ENCODE assay signal across 21 cellular contexts in the genomic region with DNA sequence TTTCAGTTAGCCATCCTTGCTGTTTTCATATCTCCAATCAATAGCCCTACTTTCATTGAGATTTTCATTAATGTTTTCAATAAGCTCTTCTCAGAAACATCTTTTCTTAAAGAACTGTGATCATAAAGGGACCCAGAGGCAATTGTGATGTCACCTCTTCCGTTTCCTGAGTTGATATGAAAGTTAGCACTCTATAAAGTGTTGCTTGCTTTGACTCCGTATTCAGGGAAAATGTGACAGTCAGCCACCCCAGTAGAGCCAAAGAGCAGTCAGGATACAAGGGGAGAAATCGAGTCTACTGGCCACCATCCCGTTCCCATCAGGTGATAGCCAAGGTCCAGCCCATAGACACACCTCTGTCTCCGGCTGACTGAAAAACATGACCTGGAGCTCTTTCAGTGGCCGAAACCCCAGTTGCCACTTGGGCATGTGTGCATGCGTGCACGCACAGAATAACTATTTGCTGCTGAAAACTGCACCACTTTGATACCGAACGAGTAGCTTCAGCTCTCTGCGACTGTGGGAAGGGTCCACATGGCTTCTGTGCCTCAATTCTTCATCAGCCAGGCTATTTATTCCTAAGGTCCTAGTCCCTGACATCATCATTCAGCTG.
DNase-seq lines count a peak whose midpoint lies in the region; ATAC-seq and TF ChIP-seq lines count a peak whose summit lies in the region.
"Had no signal": no experiment of that assay in that cellular context is flagged by ENCODE, and none has a peak within 500 bp of the region (broad histone marks: within the 10 kb centered on the region; RNA-seq: fewer than 3 reads in every experiment).

No MANE protein-coding gene starts in this region.

- intact Hi-C loops in activated CD4-positive, alpha-beta memory T cell treated with anti-CD3 and anti-CD28 coated beads for 36 hours (cut with micrococcal nuclease) = loop anchor here (1.0 to 5.0 kb wide), 5 partner anchors 33 to 149 kb away; no protein-coding TSS in a partner anchor

- POLR2A ChIA-PET in activated CD4-positive, alpha-beta memory T cell treated with anti-CD3 and anti-CD28 coated beads for 36 hours (lab: Charles Lee) = interaction anchor here (1.6 kb wide), 1 partner anchor 46 kb away, joined by 6 read pairs; no protein-coding TSS in a partner anchor

- no peaks in the 10 kb centered on the region for H3K27me3 Mint-ChIP-seq in activated naive CD4-positive, alpha-beta T cell treated with anti-CD3 and anti-CD28 coated beads, Interleukin-2, amount 10 ng/mL, durations not matched to agents 7 days and 5 days
- H3K27me3 Mint-ChIP-seq in activated CD4-positive, alpha-beta memory T cell treated with anti-CD3 and anti-CD28 coated beads for 36 hours = no peaks in the 10 kb centered on the region
- H3K27me3 Mint-ChIP-seq in effector memory CD8-positive, alpha-beta T cell = no peaks in the 10 kb centered on the region

- peak; percentile 69 for ATAC-seq in effector memory CD8-positive, alpha-beta T cell (replicated peaks)
- ATAC-seq: gastroesophageal sphincter had no signal

- no peak for TF ChIP-seq CTCF in GM10266 (IDR thresholded peaks at IDR 0.05; ENCODE audit: control insufficient read depth, insufficient read depth, low read depth, missing control alignments)

- peaks cover 48% of the 10 kb centered on the region for H3K4me1 Mint-ChIP-seq in activated naive CD4-positive, alpha-beta T cell treated with anti-CD3 and anti-CD28 coated beads, Interleukin-2, amount 10 ng/mL, durations not matched to agents 7 days and 5 days
- H3K4me1 Mint-ChIP-seq in activated CD4-positive, alpha-beta memory T cell treated with anti-CD3 and anti-CD28 coated beads for 36 hours (ENCODE audit: low read depth) = peaks cover 86% of the 10 kb centered on the region
- H3K4me1 Mint-ChIP-seq in effector memory CD8-positive, alpha-beta T cell (ENCODE audit: low read depth in 2 of 2) = peaks cover 36 to 58% of the 10 kb centered on the region in 2 donors

- CTCF ChIA-PET in activated naive CD4-positive, alpha-beta T cell treated with anti-CD3 and anti-CD28 coated beads, Interleukin-2, amount 10 ng/mL, durations not matched to agents 7 days and 5 days (lab: Charles Lee) = no interaction called here
- CTCF ChIA-PET in activated CD4-positive, alpha-beta memory T cell treated with anti-CD3 and anti-CD28 coated beads for 36 hours (lab: Charles Lee) = interaction anchor here (1.0 to 1.7 kb wide), 3 partner anchors 10 to 154 kb away, joined by 3 to 7 read pairs (median 4); no protein-coding TSS in a partner anchor

- H3K27ac Mint-ChIP-seq in activated naive CD4-positive, alpha-beta T cell treated with anti-CD3 and anti-CD28 coated beads, Interleukin-2, amount 10 ng/mL, durations not matched to agents 7 days and 5 days = peak overlapping the region; percentile 83
- H3K27ac Mint-ChIP-seq in activated CD4-positive, alpha-beta memory T cell treated with anti-CD3 and anti-CD28 coated beads for 36 hours = peak overlapping the region; percentile 83
- H3K27ac Mint-ChIP-seq in effector memory CD8-positive, alpha-beta T cell = peak overlapping the region; percentile 85 to 94
- H3K27ac Mint-ChIP-seq: nephron had no signal

- DNase-seq in activated naive CD4-positive, alpha-beta T cell treated with anti-CD3 and anti-CD28 coated beads, Interleukin-2, amount 10 ng/mL, durations not matched to agents 7 days and 5 days = no peak
- DNase-seq in activated naive CD4-positive, alpha-beta T cell treated with Interleukin-2 at 50 U/mL for 16 hours = no peak
- DNase-seq in activated CD4-positive, alpha-beta memory T cell treated with anti-CD3 and anti-CD28 coated beads for 36 hours = peak; percentile 46
- DNase-seq in effector memory CD8-positive, alpha-beta T cell = no peak
- peak; percentile 7 for DNase-seq in superior temporal gyrus (ENCODE audit: extremely low spot score)
- no peak for DNase-seq in GM10266 (ENCODE audit: extremely low spot score)
- no peak for DNase-seq in NCI-H774 (lab: John Stamatoyannopoulos, UW)
- DNase-seq in NCI-H146 (lab: John Stamatoyannopoulos, UW) = no peak
- DNase-seq: activated gamma-delta T cell treated with Interleukin-2 at 50 U/mL for 16 hours; DND-41; effector CD8-positive, alpha-beta T cell; H7; MM.1S; NCI-H1694; NCI-H748 treated with DMSO at 0.1 percent for 48 hours; OCI-M1; posterior cingulate gyrus; Right ventricle myocardium superior; SW 1271 had no signal

- H3K4me3 Mint-ChIP-seq in activated naive CD4-positive, alpha-beta T cell treated with anti-CD3 and anti-CD28 coated beads, Interleukin-2, amount 10 ng/mL, durations not matched to agents 7 days and 5 days = no peak overlapping the region
- peak overlapping the region; percentile 6 for H3K4me3 Mint-ChIP-seq in activated CD4-positive, alpha-beta memory T cell treated with anti-CD3 and anti-CD28 coated beads for 36 hours
- H3K4me3 Mint-ChIP-seq in effector memory CD8-positive, alpha-beta T cell = peak overlapping the region; percentile 54 to 64
- H3K4me3 Mint-ChIP-seq: nephron had no signal

- H3K36me3 Mint-ChIP-seq in activated naive CD4-positive, alpha-beta T cell treated with anti-CD3 and anti-CD28 coated beads, Interleukin-2, amount 10 ng/mL, durations not matched to agents 7 days and 5 days = peaks cover 93% of the 10 kb centered on the region
- H3K36me3 Mint-ChIP-seq in activated CD4-positive, alpha-beta memory T cell treated with anti-CD3 and anti-CD28 coated beads for 36 hours = peaks cover 83% of the 10 kb centered on the region
- peaks cover 100% of the 10 kb centered on the region for H3K36me3 Mint-ChIP-seq in effector memory CD8-positive, alpha-beta T cell (ENCODE audit: insufficient read depth)

- no peaks in the 10 kb centered on the region for H3K9me3 Mint-ChIP-seq in activated naive CD4-positive, alpha-beta T cell treated with anti-CD3 and anti-CD28 coated beads, Interleukin-2, amount 10 ng/mL, durations not matched to agents 7 days and 5 days
- no peaks in the 10 kb centered on the region for H3K9me3 Mint-ChIP-seq in activated CD4-positive, alpha-beta memory T cell treated with anti-CD3 and anti-CD28 coated beads for 36 hours
- H3K9me3 Mint-ChIP-seq in effector memory CD8-positive, alpha-beta T cell = no peaks in the 10 kb centered on the region
- H3K9me3 Mint-ChIP-seq: nephron had no signal

Comparison
In these comparisons a context has a peak if more than half of its experiments do, and no peak if none do; other contexts are left out.
1. DNase-seq: peak in activated CD4-positive, alpha-beta memory T cell treated with anti-CD3 and anti-CD28 coated beads for 36 hours (single experiment) and superior temporal gyrus (single experiment); none in activated naive CD4-positive, alpha-beta T cell treated with anti-CD3 and anti-CD28 coated beads, Interleukin-2, amount 10 ng/mL, durations not matched to agents 7 days and 5 days (single experiment), activated naive CD4-positive, alpha-beta T cell treated with Interleukin-2 at 50 U/mL for 16 hours (single experiment), effector memory CD8-positive, alpha-beta T cell (0 of 3), GM10266 (single experiment), NCI-H774 (single experiment) and NCI-H146 (single experiment).
2. Peak in every context shown above with its lines, with median percentiles within 50 percentile points of each other: H3K27ac Mint-ChIP-seq.